Comparison of ENCODE assay signal across 21 cellular contexts in the genomic region with DNA sequence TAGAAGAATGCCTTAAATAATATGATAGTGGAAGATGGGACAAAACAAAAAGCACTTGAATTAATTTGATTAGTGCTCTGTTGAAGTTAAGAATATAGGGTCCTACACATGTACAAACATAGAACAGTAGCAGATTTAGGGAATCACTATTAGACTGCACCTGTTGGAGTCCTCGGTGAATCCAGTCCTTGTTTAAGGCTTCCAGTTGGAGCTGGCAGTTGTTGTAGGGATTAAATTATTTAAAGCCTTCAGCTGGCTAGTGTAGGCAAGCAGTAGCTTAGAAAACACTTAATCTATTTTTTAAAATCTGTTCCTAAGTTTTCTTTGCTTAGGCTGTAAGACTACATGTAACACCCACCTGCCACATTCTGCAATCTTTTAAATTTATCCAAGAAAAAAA.
"Had no signal": no experiment of that assay in that cellular context is flagged by ENCODE, and none has a peak within 500 bp of the region (broad histone marks: within the 10 kb centered on the region; RNA-seq: fewer than 3 reads in every experiment).

No MANE protein-coding gene starts in this region.

- DNase-seq: dermis blood vessel endothelial cell; effector memory CD4-positive, alpha-beta T cell; foreskin keratinocyte; naive thymus-derived CD4-positive, alpha-beta T cell; nephron progenitor cell; nucleus accumbens; spleen; stimulated activated CD4-positive, alpha-beta T cell treated with anti-CD3 and anti-CD28 coated beads, Interleukin-4, amount 100 ng/mL, for 4 hours; stimulated activated naive CD8-positive, alpha-beta T cell treated with anti-CD3 and anti-CD28 coated beads, Interleukin-15, Interleukin-2, amounts not matched to agents 100 U/mL and 50 U/mL, for 24 hours; substantia nigra; testis; tibial artery had no signal

- H3K36me3 ChIP-seq: esophagus muscularis mucosa, gastroesophageal sphincter, prostate gland, right atrium auricular region, spleen, tibial artery had no signal

- ATAC-seq: foreskin keratinocyte; gastroesophageal sphincter; naive thymus-derived CD4-positive, alpha-beta T cell; sciatic nerve; stimulated activated memory B cell treated with anti-CD40 and anti-IgM and Interleukin-4, amounts not matched to agents 10 μg/mL and 1 μg/mL and 100 μg/mL, for 72 hours; stimulated activated naive CD8-positive, alpha-beta T cell treated with anti-CD3 and anti-CD28 coated beads, Interleukin-15, Interleukin-2, amounts not matched to agents 100 U/mL and 50 U/mL, for 24 hours had no signal

- H3K9me3 ChIP-seq: esophagus muscularis mucosa, gastroesophageal sphincter, prostate gland, right atrium auricular region, spleen, testis, tibial artery had no signal

- H3K27ac ChIP-seq: coronary artery, esophagus muscularis mucosa, foreskin keratinocyte, gastroesophageal sphincter, prostate gland, right atrium auricular region, skin epidermis, spleen, testis, tibial artery had no signal

- H3K4me1 ChIP-seq: esophagus muscularis mucosa, foreskin keratinocyte, gastroesophageal sphincter, prostate gland, right atrium auricular region, testis, tibial artery had no signal

- H3K4me3 ChIP-seq: coronary artery, esophagus muscularis mucosa, gastroesophageal sphincter, lung, prostate gland, right atrium auricular region, skin epidermis, spleen, testis, tibial artery had no signal

- H3K27me3 ChIP-seq: esophagus muscularis mucosa, foreskin keratinocyte, gastroesophageal sphincter, right atrium auricular region, spleen, testis, tibial artery had no signal
